Comparison of ENCODE assay signal across 11 cellular contexts in genomic region chr3:172194702-172195392, GRCh38.
DNase-seq lines count a peak whose midpoint lies in the region; ATAC-seq, FAIRE-seq and TF ChIP-seq lines count a peak whose summit lies in the region.
"Had no signal": no experiment of that assay in that cellular context is flagged by ENCODE, and none has a peak within 500 bp of the region (broad histone marks: within the 10 kb centered on the region; RNA-seq: fewer than 3 reads in every experiment).

No MANE protein-coding gene starts in this region.

- BruUV-seq in HepG2 (replicated peaks; lab: Mats Ljungman, UMichigan), result no TSS peak

- H3K36me3 Mint-ChIP-seq in stimulated activated naive B cell treated with anti-CD40 and anti-IgM and Interleukin-4, amounts not matched to agents 10 μg/mL and 1 μg/mL and 100 μg/mL, for 72 hours, result peaks cover 0 to 4% of the 10 kb centered on the region in 2 donors

- no peak for TF ChIP-seq RAD21 in HepG2 (CRISPR knock-in tag; IDR thresholded peaks at IDR 0.05)

- peaks cover 74% of the 10 kb centered on the region for H3K4me1 ChIP-seq in HepG2 (ENCODE audit: insufficient read depth, low read length)
- H3K4me1 ChIP-seq in right lobe of liver, result peaks cover 0 to 29% (median 10%) of the 10 kb centered on the region in 4 donors

- FAIRE-seq in HepG2 (lab: Jason Lieb, UNC), result no peak
- no peak for FAIRE-seq in RCC 7860 (lab: Jason Lieb, UNC)

- H3K4me1 Mint-ChIP-seq in stimulated activated naive B cell treated with anti-CD40 and anti-IgM and Interleukin-4, amounts not matched to agents 10 μg/mL and 1 μg/mL and 100 μg/mL, for 72 hours, result no peaks in the 10 kb centered on the region

- DNase-seq in HepG2 (ENCODE audit: low spot score), result no peak
- no peak for DNase-seq in right lobe of liver
- peak; percentile 38 for DNase-seq in RCC 7860 (ENCODE audit: low spot score)
- DNase-seq in left ventricle myocardium superior, result no peak
- DNase-seq in posterior vena cava (ENCODE audit: low spot score), result no peak
- no peak for DNase-seq in stimulated activated naive B cell treated with anti-CD40 and anti-IgM and Interleukin-4, amounts not matched to agents 10 μg/mL and 1 μg/mL and 100 μg/mL, for 72 hours
- DNase-seq: amygdala, hypothalamus had no signal

- intact Hi-C loops in HepG2 (cut with micrococcal nuclease; ENCODE audit: unreplicated experiment) (no loop called here), right lobe of liver (cut with DNase I) (no loop called here), left ventricle myocardium superior (cut with micrococcal nuclease) (no loop called here), posterior vena cava (cut with DNase I) (no loop called here)

- no peak for TF ChIP-seq CTCF in HepG2 (CRISPR knock-in tag; IDR thresholded peaks at IDR 0.05)
- no peak for TF ChIP-seq CTCF in right lobe of liver (IDR thresholded peaks at IDR 0.05)

- H3K9me3 ChIP-seq in HepG2 (ENCODE audit: low read length), result no peaks in the 10 kb centered on the region
- H3K9me3 ChIP-seq in right lobe of liver, result no peaks in the 10 kb centered on the region

- peak overlapping the region; percentile 13 for H3K27ac ChIP-seq in HepG2 (ENCODE audit: extremely low read length, insufficient read depth, low read length)
- peak overlapping the region in 1 of 3 donors; percentile 15 for H3K27ac ChIP-seq in right lobe of liver

- no peak; the same call in 2 of the 3 replicates for ATAC-seq in HepG2
- no peak for ATAC-seq in right lobe of liver
- ATAC-seq in left ventricle myocardium superior, result peak; percentile 66
- ATAC-seq in GM18907 (IDR thresholded peaks at IDR 0.05; ENCODE audit: unreplicated experiment), result no peak
- ATAC-seq in stimulated activated naive B cell treated with anti-CD40 and anti-IgM and Interleukin-4, amounts not matched to agents 10 μg/mL and 1 μg/mL and 100 μg/mL, for 72 hours (replicated peaks), result no peak
- no peak for ATAC-seq in GM18861 (IDR thresholded peaks at IDR 0.05; ENCODE audit: unreplicated experiment)

- no peaks in the 10 kb centered on the region for H3K27me3 ChIP-seq in HepG2 (ENCODE audit: control insufficient read depth in 1 of 2, insufficient read depth in 2 of 2, low read length in 2 of 2)
- no peaks in the 10 kb centered on the region for H3K27me3 ChIP-seq in right lobe of liver

- H3K9ac ChIP-seq in HepG2 (ENCODE audit: insufficient read depth, low read depth, low read length), result no peak overlapping the region

- peaks cover 92% of the 10 kb centered on the region for H4K20me1 ChIP-seq in HepG2 (ENCODE audit: insufficient read depth, low read length)

- in situ Hi-C loops in HepG2 (cut with HindIII; ENCODE audit: extremely low pct_ligation_motif_present, low pct_unique_long_range_greater_than_20kb), result no loop called here

- no peak overlapping the region for H3K4me3 ChIP-seq in HepG2 (replicated peaks in 1 of 3; ENCODE audit: insufficient read depth in 1 of 3, low read depth in 2 of 3, low read length in 3 of 3)
- no peak overlapping the region for H3K4me3 ChIP-seq in right lobe of liver

- no peak overlapping the region for H2AFZ ChIP-seq in HepG2 (ENCODE audit: low read length)

- peaks cover 90% of the 10 kb centered on the region for H3K79me2 ChIP-seq in HepG2 (ENCODE audit: insufficient read depth, low read length)

- POLR2A ChIA-PET in HepG2 (lab: Yijun Ruan, JAX), result interaction anchor here (1.2 kb wide), 1 partner anchor 55 kb away, joined by 4 read pairs; no protein-coding TSS in a partner anchor

- no peak overlapping the region for H3K4me2 ChIP-seq in HepG2 (ENCODE audit: low read depth, low read length)

- H3K27me3 Mint-ChIP-seq in stimulated activated naive B cell treated with anti-CD40 and anti-IgM and Interleukin-4, amounts not matched to agents 10 μg/mL and 1 μg/mL and 100 μg/mL, for 72 hours, result no peaks in the 10 kb centered on the region
- H3K27me3 Mint-ChIP-seq: CD4-positive, alpha-beta memory T cell had no signal

- no peak for TF ChIP-seq POLR2A in HepG2 (IDR thresholded peaks at IDR 0.05; ENCODE audit: insufficient read depth in 1 of 2, low read depth in 2 of 2, low read length in 2 of 2)
- no peak for TF ChIP-seq POLR2A in right lobe of liver (IDR thresholded peaks at IDR 0.05)

- CTCF ChIA-PET in HepG2 (lab: Yijun Ruan, JAX; ENCODE audit: low intra/inter-chr PET ratio, low total read pairs), result no interaction called here

- H3K36me3 ChIP-seq in HepG2 (replicated peaks in 1 of 2; ENCODE audit: control insufficient read depth in 1 of 2, insufficient read depth in 2 of 2, low read length in 2 of 2) (peaks cover 7 to 38% of the 10 kb centered on the region in 2 experiments), right lobe of liver (no peaks in the 10 kb centered on the region)

- H3K9me3 Mint-ChIP-seq in stimulated activated naive B cell treated with anti-CD40 and anti-IgM and Interleukin-4, amounts not matched to agents 10 μg/mL and 1 μg/mL and 100 μg/mL, for 72 hours, result peaks cover 0 to 2% of the 10 kb centered on the region in 2 donors

- TF ChIP-seq EP300 in HepG2 (IDR thresholded peaks at IDR 0.05; ENCODE audit: low read depth in 2 of 2, low read length in 2 of 2) (no peak), HepG2 (CRISPR knock-in tag; IDR thresholded peaks at IDR 0.05; ENCODE audit: borderline replicate concordance) (no peak)

- H3K27ac Mint-ChIP-seq in stimulated activated naive B cell treated with anti-CD40 and anti-IgM and Interleukin-4, amounts not matched to agents 10 μg/mL and 1 μg/mL and 100 μg/mL, for 72 hours, result no peak overlapping the region

- no peak overlapping the region for H3K4me3 Mint-ChIP-seq in stimulated activated naive B cell treated with anti-CD40 and anti-IgM and Interleukin-4, amounts not matched to agents 10 μg/mL and 1 μg/mL and 100 μg/mL, for 72 hours
- H3K4me3 Mint-ChIP-seq: CD4-positive, alpha-beta memory T cell had no signal

- 75% methylated on average over 4 of the region's 4 CpGs for WGBS in HepG2 (ENCODE audit: low lambda C conversion rate)
- 70% methylated on average over 4 of the region's 4 CpGs for WGBS in right lobe of liver (ENCODE audit: insufficient coverage, low coverage, low lambda C conversion rate, missing lambda C conversion rate)

TF ChIP-seq in HepG2, 621 proteins besides CTCF, POLR2A, EP300 and RAD21 (continues in another document):
- TF ChIP-seq PAF1 (CRISPR knock-in tag; IDR thresholded peaks at IDR 0.05), result no peak
- TF ChIP-seq DNMT1 (CRISPR knock-in tag; IDR thresholded peaks at IDR 0.05), result no peak
- no peak for TF ChIP-seq ZNF333 (CRISPR knock-in tag; IDR thresholded peaks at IDR 0.05; ENCODE audit: borderline replicate concordance)
- TF ChIP-seq ZNF34 (CRISPR knock-in tag; IDR thresholded peaks at IDR 0.05; ENCODE audit: borderline replicate concordance), result no peak
- TF ChIP-seq BORCS8-MEF2B (CRISPR knock-in tag; IDR thresholded peaks at IDR 0.05), result no peak
- TF ChIP-seq NR3C1 (CRISPR knock-in tag; IDR thresholded peaks at IDR 0.05), result no peak
- no peak for TF ChIP-seq ZNF12 (CRISPR knock-in tag; IDR thresholded peaks at IDR 0.05)
- peak; percentile 18; the same call in 1 of the 2 replicates for TF ChIP-seq SSRP1 (CRISPR knock-in tag; IDR thresholded peaks at IDR 0.05)
- no peak for TF ChIP-seq FOSL1 (CRISPR knock-in tag; IDR thresholded peaks at IDR 0.05; ENCODE audit: borderline replicate concordance)
- TF ChIP-seq RFX3 (CRISPR knock-in tag; IDR thresholded peaks at IDR 0.05), result peak; percentile 43; the same call in 1 of the 2 replicates
- TF ChIP-seq ZKSCAN1 (IDR thresholded peaks at IDR 0.05; ENCODE audit: low read length), result no peak
- TF ChIP-seq SOX6 (IDR thresholded peaks at IDR 0.05), result no peak
- TF ChIP-seq SOX6 (CRISPR knock-in tag; IDR thresholded peaks at IDR 0.05), result no peak
- TF ChIP-seq MBD4 (IDR thresholded peaks at IDR 0.05; ENCODE audit: borderline replicate concordance, low read length), result peak; percentile 5; the same call in 1 of the 2 replicates
- no peak for TF ChIP-seq ZFP82 (CRISPR knock-in tag; IDR thresholded peaks at IDR 0.05; ENCODE audit: borderline replicate concordance)
- TF ChIP-seq RFX1 (IDR thresholded peaks at IDR 0.05), result peak; percentile 61
- TF ChIP-seq ZBTB20 (CRISPR knock-in tag; IDR thresholded peaks at IDR 0.05; ENCODE audit: borderline replicate concordance, low read depth), result no peak; the same call in 1 of the 2 replicates
- TF ChIP-seq POLR2AphosphoS5 (IDR thresholded peaks at IDR 0.05; ENCODE audit: low read depth, low read length), result 0 out of 2 replicates have a peak, but pooled peaks have one; percentile 9
- peak; percentile 67 for TF ChIP-seq RBM22 (optimal IDR thresholded peaks at IDR 0.05; ENCODE audit: low read length)
